ENCODE assay signal across 1 cellular context in the genomic region with DNA sequence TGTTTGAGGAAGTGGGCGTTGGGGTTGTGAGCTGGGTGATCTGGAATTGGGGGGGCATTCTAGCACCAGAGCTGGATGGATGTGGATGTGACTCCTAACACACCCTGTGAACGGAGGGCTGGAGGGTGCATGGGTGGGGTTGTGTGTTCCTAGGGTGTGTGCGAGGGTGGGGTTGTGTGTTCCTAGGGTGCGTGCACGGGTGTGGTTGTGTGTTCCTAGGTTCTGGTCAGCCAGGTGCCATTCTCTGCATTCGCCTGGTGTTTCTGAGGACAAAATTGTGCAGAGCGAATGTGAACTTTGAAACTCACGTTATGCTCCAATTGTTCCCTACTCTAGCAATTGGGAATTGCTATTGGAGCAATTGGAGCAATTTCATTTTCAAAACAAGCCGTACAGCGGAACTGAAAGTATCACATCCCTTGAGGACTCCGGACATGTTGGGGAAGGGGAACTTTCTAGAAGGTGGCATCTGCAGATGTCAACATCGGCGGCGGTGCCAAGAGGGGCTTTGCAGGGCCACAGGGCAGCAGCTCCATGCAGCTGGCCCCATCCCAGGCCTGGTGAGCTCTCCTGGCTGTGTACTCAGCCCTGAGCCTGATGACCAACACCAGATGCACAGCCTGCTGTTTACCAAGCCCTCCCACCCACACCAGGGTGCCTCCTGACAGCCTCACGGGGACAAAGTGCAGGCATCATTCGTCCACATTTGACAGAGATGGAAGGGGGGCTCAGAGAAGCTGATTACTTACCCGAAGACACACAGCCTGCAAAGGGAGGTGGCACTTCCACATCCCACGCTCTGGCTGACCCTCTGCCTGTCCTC.
TF ChIP-seq lines count a peak whose summit lies in the region.

No MANE protein-coding gene starts in this region.

TF ChIP-seq in WTC11, 78 proteins besides CTCF, POLR2A, EP300 and RAD21 (continued from another document):
- 0 out of 2 replicates have a peak, but pooled peaks have one; percentile 33 for TF ChIP-seq ESRRA (CRISPR knock-in tag; IDR thresholded peaks at IDR 0.05; ENCODE audit: borderline replicate concordance)
